Comparison of ENCODE assay signal across 12 cellular contexts in the genomic region with DNA sequence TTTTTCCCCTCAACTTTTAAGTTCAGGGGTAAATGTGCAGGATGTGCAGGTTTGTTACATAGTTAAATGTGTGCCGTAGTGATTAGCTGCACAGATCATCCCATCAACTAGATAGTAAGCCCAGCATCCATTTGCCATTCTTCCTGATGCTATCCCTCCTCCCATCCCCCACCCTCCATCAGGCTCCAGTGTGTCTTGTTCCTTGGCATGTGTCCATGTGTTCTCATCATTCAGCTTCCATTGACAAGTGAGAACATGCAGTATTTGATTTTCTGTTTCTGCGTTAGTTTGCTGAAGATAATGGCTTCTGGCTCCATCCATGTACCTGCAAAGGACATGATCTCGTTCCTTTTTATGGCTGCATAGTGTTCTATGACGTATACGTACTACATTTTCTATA. TPM values are rescaled to one million over a fixed set of nuclear protein-coding genes. Genes with fewer than 3 reads are reported as not detected.
DNase-seq lines count a peak whose midpoint lies in the region; ATAC-seq lines count a peak whose summit lies in the region.
"Had no signal": no experiment of that assay in that cellular context is flagged by ENCODE, and none has a peak within 500 bp of the region (broad histone marks: within the 10 kb centered on the region; RNA-seq: fewer than 3 reads in every experiment).

No MANE protein-coding gene starts in this region.

- H3K27ac Mint-ChIP-seq in stimulated activated effector memory CD8-positive, alpha-beta T cell treated with anti-CD3 and anti-CD28 coated beads, Interleukin-12 subunit alpha, Interleukin-12 subunit beta, amount 100 ng/mL, for 72 hours: no peak overlapping the region

- H2AFZ ChIP-seq in ACC112 (ENCODE audit: low read length, unreplicated experiment): no peak overlapping the region

- no peak overlapping the region for H3K4me3 ChIP-seq in ACC112 (ENCODE audit: low read depth, low read length)
- H3K4me3 ChIP-seq: body of pancreas had no signal

- peak overlapping the region; percentile 21; the same call in 1 of the 2 replicates for H3K27ac ChIP-seq in ACC112 (ENCODE audit: low read depth, low read length)
- H3K27ac ChIP-seq: neutrophil had no signal

- DNase-seq in NCI-H2171 (lab: John Stamatoyannopoulos, UW) (peak; percentile 74), dermis blood vessel endothelial cell (peak; percentile 51), mucosa of gallbladder (ENCODE audit: low spot score) (peak; percentile 32), KBM-7 (no peak)
- DNase-seq in activated T-cell treated with anti-CD3 and anti-CD28 coated beads, Interleukin-2, amount 50 U/mL, for 1 hour: no peak
- DNase-seq in stimulated activated effector memory CD8-positive, alpha-beta T cell treated with anti-CD3 and anti-CD28 coated beads, Interleukin-12 subunit alpha, Interleukin-12 subunit beta, amount 100 ng/mL, for 72 hours (ENCODE audit: low spot score in 2 of 2): no peak
- DNase-seq: GDM1, left cardiac atrium had no signal

- no peaks in the 10 kb centered on the region for H3K4me1 Mint-ChIP-seq in stimulated activated effector memory CD8-positive, alpha-beta T cell treated with anti-CD3 and anti-CD28 coated beads, Interleukin-12 subunit alpha, Interleukin-12 subunit beta, amount 100 ng/mL, for 72 hours

- no peak for ATAC-seq in stimulated activated effector memory CD8-positive, alpha-beta T cell treated with anti-CD3 and anti-CD28 coated beads, Interleukin-12 subunit alpha, Interleukin-12 subunit beta, amount 100 ng/mL, for 72 hours
- no peak for ATAC-seq in GM21381 (IDR thresholded peaks at IDR 0.05; ENCODE audit: unreplicated experiment)
- ATAC-seq: body of pancreas had no signal

- no peaks in the 10 kb centered on the region for H3K9me3 Mint-ChIP-seq in stimulated activated effector memory CD8-positive, alpha-beta T cell treated with anti-CD3 and anti-CD28 coated beads, Interleukin-12 subunit alpha, Interleukin-12 subunit beta, amount 100 ng/mL, for 72 hours

- H3K4me3 Mint-ChIP-seq in stimulated activated effector memory CD8-positive, alpha-beta T cell treated with anti-CD3 and anti-CD28 coated beads, Interleukin-12 subunit alpha, Interleukin-12 subunit beta, amount 100 ng/mL, for 72 hours: no peak overlapping the region

- in situ Hi-C loops in KBM-7 (cut with MboI; ENCODE audit: low pct_unique_long_range_greater_than_20kb, low sequenced_read_pairs): no loop called here

- no peaks in the 10 kb centered on the region for H3K79me2 ChIP-seq in ACC112 (ENCODE audit: control insufficient read depth, insufficient read depth, low read length, unreplicated experiment)

- H3K36me3 ChIP-seq in ACC112 (ENCODE audit: insufficient read depth, low read length): peaks cover 9% of the 10 kb centered on the region; the same call in 1 of the 2 replicates

- H3K36me3 Mint-ChIP-seq in stimulated activated effector memory CD8-positive, alpha-beta T cell treated with anti-CD3 and anti-CD28 coated beads, Interleukin-12 subunit alpha, Interleukin-12 subunit beta, amount 100 ng/mL, for 72 hours: peaks cover 80% of the 10 kb centered on the region

- H3K27me3 ChIP-seq in ACC112 (ENCODE audit: insufficient read depth, low read length): no peaks in the 10 kb centered on the region
- H3K27me3 ChIP-seq: body of pancreas, neutrophil had no signal

- H3K4me1 ChIP-seq in ACC112 (ENCODE audit: control insufficient read depth, insufficient read depth, low read length, unreplicated experiment): peaks cover 4% of the 10 kb centered on the region

RNA-seq across cellular contexts. Expression of gene PPP1R21, which starts 42.2 kb away (rescaled TPM):
- total RNA-seq in dermis blood vessel endothelial cell: 21.4 and 26.3 TPM in 2 replicates
- total RNA-seq in mucosa of gallbladder: 37.6 TPM

RNA-seq across cellular contexts. Expression of gene STON1, which starts 47.2 kb away (rescaled TPM):
- total RNA-seq in dermis blood vessel endothelial cell (4.3 and 8.1 TPM in 2 replicates), mucosa of gallbladder (30.7 TPM)

Comparison
In these comparisons a context has a peak if more than half of its experiments do, and no peak if none do; other contexts are left out.
1. DNase-seq: peak in NCI-H2171 (single experiment), dermis blood vessel endothelial cell (single experiment) and mucosa of gallbladder (single experiment); none in activated T-cell treated with anti-CD3 and anti-CD28 coated beads, Interleukin-2, amount 50 U/mL, for 1 hour (single experiment), stimulated activated effector memory CD8-positive, alpha-beta T cell treated with anti-CD3 and anti-CD28 coated beads, Interleukin-12 subunit alpha, Interleukin-12 subunit beta, amount 100 ng/mL, for 72 hours (0 of 2) and KBM-7 (single experiment).